19 cellular contexts compared by ENCODE assay signal in genomic region chr5:93359958-93360305, GRCh38.
DNase-seq lines count a peak whose midpoint lies in the region; ATAC-seq, FAIRE-seq and TF ChIP-seq lines count a peak whose summit lies in the region.
"Had no signal": no experiment of that assay in that cellular context is flagged by ENCODE, and none has a peak within 500 bp of the region (broad histone marks: within the 10 kb centered on the region; RNA-seq: fewer than 3 reads in every experiment).

No MANE protein-coding gene starts in this region.

- H3K4me1 ChIP-seq in SK-N-SH (ENCODE audit: control insufficient read depth in 1 of 2, insufficient read depth in 2 of 2, low read depth in 1 of 2, low read length in 1 of 2) = peaks cover 4 to 13% of the 10 kb centered on the region in 2 experiments; a peak in 3 of 4 replicates
- peaks cover 54% of the 10 kb centered on the region for H3K4me1 ChIP-seq in endothelial cell of umbilical vein (ENCODE audit: control insufficient read depth, extremely low read depth, insufficient read depth, low read length)
- H3K4me1 ChIP-seq in mesodermal cell (ENCODE audit: control insufficient read depth, insufficient read depth, low read length, poor library complexity, severe bottlenecking) = peaks cover 2% of the 10 kb centered on the region
- H3K4me1 ChIP-seq: colonic mucosa, psoas muscle, suprapubic skin had no signal

- peaks cover 0 to 6% of the 10 kb centered on the region in 2 donors for H3K9me3 Mint-ChIP-seq in stimulated activated naive B cell treated with anti-CD40 and anti-IgM and Interleukin-4, amounts not matched to agents 10 μg/mL and 1 μg/mL and 100 μg/mL, for 72 hours
- H3K9me3 Mint-ChIP-seq: activated T-helper 17 cell treated with anti-CD3 and anti-CD28 coated beads, Interleukin-2, amount 50 U/mL, for 72 hours had no signal

- H3K79me2 ChIP-seq in SK-N-SH (ENCODE audit: insufficient read depth) (no peaks in the 10 kb centered on the region), endothelial cell of umbilical vein (ENCODE audit: control insufficient read depth, insufficient read depth, low read length) (no peaks in the 10 kb centered on the region)

- TF ChIP-seq POLR2A in endothelial cell of umbilical vein (IDR thresholded peaks at IDR 0.05; ENCODE audit: low read depth, low read length) = no peak

- POLR2A ChIA-PET in SK-N-SH (lab: Yijun Ruan, JAX) = no interaction called here
- POLR2A ChIA-PET in endothelial cell of umbilical vein (lab: Charles Lee) = interaction anchor here (1.3 kb wide), 2 partner anchors 86 to 223 kb away, joined by 4 to 6 read pairs; partner anchors contain the start of gene NR2F1

- FAIRE-seq in endothelial cell of umbilical vein (lab: Jason Lieb, UNC) = no peak

- CTCF ChIA-PET in SK-N-SH (lab: Yijun Ruan, JAX) (interaction anchor here (1.1 to 1.8 kb wide), 3 partner anchors 16 to 34 kb away, joined by 3 to 5 read pairs (median 3); no protein-coding TSS in a partner anchor), endothelial cell of umbilical vein (lab: Charles Lee) (interaction anchor here (0.8 to 2.1 kb wide), 23 partner anchors 10 to 1718 kb away, joined by 3 to 19 read pairs (median 5); partner anchors contain the start of genes NR2F1 and NR2F1-AS1)

- H4K20me1 ChIP-seq in SK-N-SH (ENCODE audit: insufficient read depth) (no peaks in the 10 kb centered on the region), endothelial cell of umbilical vein (replicated peaks; ENCODE audit: control insufficient read depth, extremely low read depth, insufficient read depth, low read length) (no peaks in the 10 kb centered on the region)

- ATAC-seq in SK-N-SH treated with all-trans-retinoic acid at 6 μM for 48 hours (no peak), HG03442 (IDR thresholded peaks at IDR 0.05; ENCODE audit: unreplicated experiment) (no peak)
- no peak for ATAC-seq in stimulated activated naive B cell treated with anti-CD40 and anti-IgM and Interleukin-4, amounts not matched to agents 10 μg/mL and 1 μg/mL and 100 μg/mL, for 72 hours (replicated peaks)
- ATAC-seq: activated CD8-positive, alpha-beta T cell treated with anti-CD3 and anti-CD28 coated beads, Interleukin-2, amount 10 ng/mL, durations not matched to agents 7 days and 5 days; activated T-helper 17 cell treated with anti-CD3 and anti-CD28 coated beads, Interleukin-2, amount 50 U/mL, for 72 hours; psoas muscle had no signal

- H3K27me3 ChIP-seq in SK-N-SH (ENCODE audit: insufficient read depth) = no peaks in the 10 kb centered on the region
- no peaks in the 10 kb centered on the region for H3K27me3 ChIP-seq in endothelial cell of umbilical vein (ENCODE audit: control insufficient read depth in 2 of 2, insufficient read depth in 2 of 2, low read length in 2 of 2)
- H3K27me3 ChIP-seq: colonic mucosa, suprapubic skin had no signal

- H3K9me3 ChIP-seq in SK-N-SH (no peaks in the 10 kb centered on the region), endothelial cell of umbilical vein (replicated peaks; ENCODE audit: control insufficient read depth, insufficient read depth, low read length) (no peaks in the 10 kb centered on the region), mesodermal cell (ENCODE audit: control insufficient read depth, low read length) (no peaks in the 10 kb centered on the region)
- H3K9me3 ChIP-seq: colonic mucosa, psoas muscle, suprapubic skin had no signal

- H3K27ac ChIP-seq in SK-N-SH (ENCODE audit: low read depth in 2 of 2, low read length in 1 of 2) = peak overlapping the region in 1 of 2 experiments; percentile 40; a peak in 2 of 4 replicates
- H3K27ac ChIP-seq in endothelial cell of umbilical vein (ENCODE audit: insufficient read depth, low read depth, low read length) = peak overlapping the region; percentile 91
- H3K27ac ChIP-seq in mesodermal cell (ENCODE audit: low read depth, low read length, severe bottlenecking) = peak overlapping the region; percentile 52
- H3K27ac ChIP-seq: 22Rv1, colonic mucosa, psoas muscle, suprapubic skin, WERI-Rb-1 had no signal

- H2AFZ ChIP-seq in SK-N-SH (ENCODE audit: low read depth) (no peak overlapping the region), endothelial cell of umbilical vein (ENCODE audit: low read depth, low read length) (peak overlapping the region; percentile 5)

- H3K4me1 Mint-ChIP-seq in stimulated activated naive B cell treated with anti-CD40 and anti-IgM and Interleukin-4, amounts not matched to agents 10 μg/mL and 1 μg/mL and 100 μg/mL, for 72 hours = no peaks in the 10 kb centered on the region
- H3K4me1 Mint-ChIP-seq: activated T-helper 17 cell treated with anti-CD3 and anti-CD28 coated beads, Interleukin-2, amount 50 U/mL, for 72 hours; CD4-positive, alpha-beta memory T cell had no signal

- H3K27me3 Mint-ChIP-seq in stimulated activated naive B cell treated with anti-CD40 and anti-IgM and Interleukin-4, amounts not matched to agents 10 μg/mL and 1 μg/mL and 100 μg/mL, for 72 hours = peaks cover 0 to 7% of the 10 kb centered on the region in 2 donors
- H3K27me3 Mint-ChIP-seq: CD4-positive, alpha-beta memory T cell had no signal

- H3K4me3 ChIP-seq in SK-N-SH (ENCODE audit: low read depth in 2 of 2, low read length in 1 of 2) = no peak overlapping the region
- H3K4me3 ChIP-seq in endothelial cell of umbilical vein (replicated peaks in 1 of 3; ENCODE audit: insufficient read depth in 1 of 3, low read depth in 1 of 3, low read length in 3 of 3) = peak overlapping the region in 2 of 3 experiments; percentile 10 to 40
- no peak overlapping the region for H3K4me3 ChIP-seq in mesodermal cell (ENCODE audit: extremely low read depth, insufficient read depth, low read length, poor library complexity, severe bottlenecking)
- H3K4me3 ChIP-seq: colonic mucosa, psoas muscle, suprapubic skin had no signal

- dilution Hi-C loops in endothelial cell of umbilical vein (cut with MboI; ENCODE audit: extremely low pct_ligation_motif_present, low sequenced_read_pairs) = no loop called here

- no peaks in the 10 kb centered on the region for H3K36me3 Mint-ChIP-seq in stimulated activated naive B cell treated with anti-CD40 and anti-IgM and Interleukin-4, amounts not matched to agents 10 μg/mL and 1 μg/mL and 100 μg/mL, for 72 hours
- H3K36me3 Mint-ChIP-seq: CD4-positive, alpha-beta memory T cell had no signal

- no peak for TF ChIP-seq RAD21 in SK-N-SH (IDR thresholded peaks at IDR 0.05; ENCODE audit: low read length)

- intact Hi-C loops in endothelial cell of umbilical vein (cut with micrococcal nuclease) = loop anchor here (1.0 to 10.0 kb wide), 14 partner anchors 62 to 555 kb away; no protein-coding TSS in a partner anchor

- 0 out of 4 replicates have a peak, but pooled peaks of 1 of the 2 experiments have one; percentile 2 for TF ChIP-seq EP300 in SK-N-SH (IDR thresholded peaks at IDR 0.05; ENCODE audit: borderline replicate concordance in 1 of 2, low read depth in 1 of 2, low read length in 1 of 2)

- no peak overlapping the region for H3K4me3 Mint-ChIP-seq in stimulated activated naive B cell treated with anti-CD40 and anti-IgM and Interleukin-4, amounts not matched to agents 10 μg/mL and 1 μg/mL and 100 μg/mL, for 72 hours
- H3K4me3 Mint-ChIP-seq: activated CD8-positive, alpha-beta T cell treated with anti-CD3 and anti-CD28 coated beads, Interleukin-2, amount 10 ng/mL, durations not matched to agents 7 days and 5 days; activated T-helper 17 cell treated with anti-CD3 and anti-CD28 coated beads, Interleukin-2, amount 50 U/mL, for 72 hours; CD4-positive, alpha-beta memory T cell had no signal

- no peak overlapping the region for H3K27ac Mint-ChIP-seq in stimulated activated naive B cell treated with anti-CD40 and anti-IgM and Interleukin-4, amounts not matched to agents 10 μg/mL and 1 μg/mL and 100 μg/mL, for 72 hours
- H3K27ac Mint-ChIP-seq: activated CD8-positive, alpha-beta T cell treated with anti-CD3 and anti-CD28 coated beads, Interleukin-2, amount 10 ng/mL, durations not matched to agents 7 days and 5 days; activated T-helper 17 cell treated with anti-CD3 and anti-CD28 coated beads, Interleukin-2, amount 50 U/mL, for 72 hours; CD4-positive, alpha-beta memory T cell had no signal

- no peak for DNase-seq in SK-N-SH
- no peak for DNase-seq in endothelial cell of umbilical vein (ENCODE audit: low read depth, low spot score)
- DNase-seq in activated naive CD4-positive, alpha-beta T cell (lab: John Stamatoyannopoulos, UW) = no peak
- no peak for DNase-seq in stimulated activated naive B cell treated with anti-CD40 and anti-IgM and Interleukin-4, amounts not matched to agents 10 μg/mL and 1 μg/mL and 100 μg/mL, for 72 hours
- no peak for DNase-seq in AG20443 (ENCODE audit: low spot score)
- DNase-seq: activated CD8-positive, alpha-beta T cell treated with anti-CD3 and anti-CD28 coated beads, Interleukin-2, amount 10 ng/mL, durations not matched to agents 7 days and 5 days; CD4-positive, alpha-beta memory T cell; colonic mucosa; erythroblast; NCI-H1930; NCI-H524 treated with DMSO at 0.1 percent for 48 hours; psoas muscle; WERI-Rb-1 had no signal

- peaks cover 16% of the 10 kb centered on the region for H3F3A ChIP-seq in SK-N-SH (replicated peaks; ENCODE audit: insufficient read depth)

- H3K36me3 ChIP-seq in SK-N-SH (replicated peaks in 1 of 2; ENCODE audit: control insufficient read depth in 1 of 2, insufficient read depth in 2 of 2, low read length in 1 of 2) = no peaks in the 10 kb centered on the region
- no peaks in the 10 kb centered on the region for H3K36me3 ChIP-seq in endothelial cell of umbilical vein (ENCODE audit: control insufficient read depth in 2 of 2, extremely low read depth in 1 of 2, insufficient read depth in 2 of 2, low read length in 2 of 2)
- H3K36me3 ChIP-seq in mesodermal cell (ENCODE audit: control insufficient read depth, insufficient read depth, low read length) = no peaks in the 10 kb centered on the region
- H3K36me3 ChIP-seq: colonic mucosa, suprapubic skin, WERI-Rb-1 had no signal

- H3K9me2 ChIP-seq in SK-N-SH = no peaks in the 10 kb centered on the region

- BruUV-seq in endothelial cell of umbilical vein (replicated peaks; lab: Mats Ljungman, UMichigan) = TSS peak; percentile 79

- H3K9ac ChIP-seq in SK-N-SH (no peak overlapping the region), endothelial cell of umbilical vein (replicated peaks; ENCODE audit: extremely low read depth, insufficient read depth, low read length) (peak overlapping the region; percentile 73)

- H3K9me1 ChIP-seq in endothelial cell of umbilical vein (replicated peaks; ENCODE audit: control insufficient read depth, extremely low read depth, insufficient read depth, low read length) = no peaks in the 10 kb centered on the region

- no peak for TF ChIP-seq CTCF in SK-N-SH (IDR thresholded peaks at IDR 0.05)
- TF ChIP-seq CTCF in endothelial cell of umbilical vein (IDR thresholded peaks at IDR 0.05; ENCODE audit: extremely low read depth in 1 of 2, insufficient read depth in 1 of 2, low read depth in 1 of 2, low read length in 2 of 2) = no peak

- 90% methylated on average over 5 of the region's 5 CpGs for WGBS in SK-N-SH (ENCODE audit: low lambda C conversion rate)
- 93 to 100% methylated on average over 3 of the region's 5 CpGs for WGBS in mesodermal cell (ENCODE audit: insufficient coverage in 2 of 2), 2 experiments

- H3K4me2 ChIP-seq in SK-N-SH = no peak overlapping the region
- H3K4me2 ChIP-seq in endothelial cell of umbilical vein (ENCODE audit: insufficient read depth, low read length) = peak overlapping the region; percentile 65

TF ChIP-seq in SK-N-SH treated with all-trans-retinoic acid at 6 μM for 48 hours, 23 proteins besides CTCF, POLR2A, EP300 and RAD21 (continues in another document):
- TF ChIP-seq SNAI2 (CRISPR knock-in tag; IDR thresholded peaks at IDR 0.05) = no peak

Comparison
In these comparisons a context has a peak if more than half of its experiments do, and no peak if none do; other contexts are left out.
1. H3K4me3 ChIP-seq: peak in endothelial cell of umbilical vein (2 of 3); none in SK-N-SH (0 of 2) and mesodermal cell (single experiment).